10 cellular contexts compared by ENCODE assay signal in genomic region chr1:33410091-33410701, GRCh38. TPM values are rescaled to one million over a fixed set of nuclear protein-coding genes. Genes with fewer than 3 reads are reported as not detected.
DNase-seq lines count a peak whose midpoint lies in the region; ATAC-seq and TF ChIP-seq lines count a peak whose summit lies in the region.
"Had no signal": no experiment of that assay in that cellular context is flagged by ENCODE, and none has a peak within 500 bp of the region (broad histone marks: within the 10 kb centered on the region; RNA-seq: fewer than 3 reads in every experiment).

No MANE protein-coding gene starts in this region.

- H2BK5ac ChIP-seq in neuronal stem cell (ENCODE audit: low read length): no peak overlapping the region

- no peak overlapping the region for H4K8ac ChIP-seq in neuronal stem cell (ENCODE audit: low read depth, low read length)

- no peak overlapping the region for H2BK15ac ChIP-seq in neuronal stem cell (ENCODE audit: low read length)

- no peaks in the 10 kb centered on the region for H3K27me3 ChIP-seq in neuronal stem cell (ENCODE audit: control insufficient read depth in 3 of 3, insufficient read depth in 3 of 3, low read depth in 1 of 3, low read length in 3 of 3)
- H3K27me3 ChIP-seq: adrenal gland had no signal

- no peaks in the 10 kb centered on the region for H3K4me1 Mint-ChIP-seq in MCF 10A (ENCODE audit: insufficient read depth, unreplicated experiment)

- no peak overlapping the region for H3K23ac ChIP-seq in neuronal stem cell (ENCODE audit: low read depth, low read length, poor library complexity)

- H3K14ac ChIP-seq in neuronal stem cell (ENCODE audit: low read length): no peak overlapping the region

- peak overlapping the region; percentile 34 for H3K27ac ChIP-seq in neuronal stem cell (replicated peaks; ENCODE audit: low read length)

- H2BK12ac ChIP-seq in neuronal stem cell (ENCODE audit: low read length): no peak overlapping the region

- H3K4me3 ChIP-seq in fibroblast of mammary gland (ENCODE audit: control insufficient read depth, low read depth, low read length): no peak overlapping the region
- peak overlapping the region in 1 of 2 donors; percentile 13 for H3K4me3 ChIP-seq in neuronal stem cell (ENCODE audit: low read length in 2 of 2)
- H3K4me3 ChIP-seq: adrenal gland had no signal

- H2AFZ ChIP-seq in neuronal stem cell (ENCODE audit: low read length): peak overlapping the region; percentile 37

- no peak overlapping the region for H3K18ac ChIP-seq in neuronal stem cell (ENCODE audit: low read length)

- no peak overlapping the region for H2AK5ac ChIP-seq in neuronal stem cell (ENCODE audit: low read depth, low read length)

- H2BK120ac ChIP-seq in neuronal stem cell (ENCODE audit: low read depth, low read length): no peak overlapping the region

- H3K79me1 ChIP-seq in neuronal stem cell (ENCODE audit: low read depth, low read length): no peaks in the 10 kb centered on the region

- no peaks in the 10 kb centered on the region for H3K27me3 Mint-ChIP-seq in MCF 10A (ENCODE audit: insufficient read depth, unreplicated experiment)

- H3K4me1 ChIP-seq in neuronal stem cell (ENCODE audit: control insufficient read depth in 2 of 2, insufficient read depth in 1 of 2, low read depth in 1 of 2, low read length in 2 of 2): peaks cover 0 to 12% of the 10 kb centered on the region in 2 donors

- H3K36me3 ChIP-seq in neuronal stem cell (replicated peaks in 1 of 2; ENCODE audit: control insufficient read depth in 2 of 2, insufficient read depth in 2 of 2, low read length in 2 of 2): no peaks in the 10 kb centered on the region
- H3K36me3 ChIP-seq: adrenal gland had no signal

- no TSS peak for BruUV-seq in MCF 10A (replicated peaks; lab: Mats Ljungman, UMichigan)

- peaks cover 9% of the 10 kb centered on the region for H3K9me3 Mint-ChIP-seq in MCF 10A (ENCODE audit: unreplicated experiment)

- H4K91ac ChIP-seq in neuronal stem cell (ENCODE audit: low read depth, low read length, poor library complexity): no peak overlapping the region

- peak; percentile 37 for DNase-seq in DMS153 treated with DMSO at 0.1 percent for 48 hours (lab: John Stamatoyannopoulos, UW; ENCODE audit: unreplicated experiment)
- DNase-seq in fibroblast of mammary gland (ENCODE audit: low read depth): peak; percentile 95
- peak; percentile 70 for DNase-seq in neuronal stem cell (ENCODE audit: low spot score)
- DNase-seq in MCF 10A (ENCODE audit: unreplicated experiment): no peak
- DNase-seq in HPDE6-E6E7 (ENCODE audit: extremely low spot score): no peak
- DNase-seq in T-helper 1 cell: no peak
- DNase-seq: activated CD4-positive, CD25-positive, alpha-beta regulatory T cell treated with anti-CD3 and anti-CD28 coated beads, Interleukin-2, amount 50 U/mL, for 72 hours; adrenal gland had no signal

- peaks cover 3 to 15% of the 10 kb centered on the region in 2 donors for H3K9me3 ChIP-seq in neuronal stem cell (replicated peaks in 1 of 2; ENCODE audit: control insufficient read depth in 2 of 2, insufficient read depth in 1 of 2, low read depth in 1 of 2, low read length in 2 of 2)

- TF ChIP-seq CTCF in fibroblast of mammary gland (conservative IDR thresholded peaks at IDR 0.05; ENCODE audit: control insufficient read depth, insufficient read depth, low read depth, low read length) (no peak), MCF 10A (IDR thresholded peaks at IDR 0.05; ENCODE audit: unreplicated experiment) (no peak)

- no peak overlapping the region for H3K9ac ChIP-seq in neuronal stem cell (ENCODE audit: low read depth, low read length, poor library complexity)

- no peak overlapping the region for H3K4ac ChIP-seq in neuronal stem cell (ENCODE audit: low read length)

- H3K4me2 ChIP-seq in neuronal stem cell (ENCODE audit: insufficient read depth, low read length, poor library complexity, severe bottlenecking): no peak overlapping the region

- no peak overlapping the region for H3K27ac Mint-ChIP-seq in MCF 10A (ENCODE audit: low read depth, unreplicated experiment)

- intact Hi-C loops in MCF 10A (cut with micrococcal nuclease): no loop called here

- ATAC-seq in GM21825 (IDR thresholded peaks at IDR 0.05; ENCODE audit: unreplicated experiment): no peak

- CTCF ChIA-PET in MCF 10A (lab: Yijun Ruan, JAX): interaction anchor here (0.7 kb wide), 1 partner anchor 50 kb away, joined by 3 read pairs; no protein-coding TSS in a partner anchor

- WGBS in neuronal stem cell (ENCODE audit: extremely low coverage in 2 of 2, insufficient read length in 2 of 2, insufficient replicate concordance in 1 of 2), 2 donors: no CpG with 5 or more reads among the region's 5 CpGs

- peaks cover 6% of the 10 kb centered on the region for H3K36me3 Mint-ChIP-seq in MCF 10A (ENCODE audit: insufficient read depth, unreplicated experiment)

- H3K4me3 Mint-ChIP-seq in MCF 10A (ENCODE audit: unreplicated experiment): no peak overlapping the region

- POLR2A ChIA-PET in MCF 10A (lab: Yijun Ruan, JAX): interaction anchor here (0.7 kb wide), 1 partner anchor 296 kb away, joined by 3 read pairs; no protein-coding TSS in a partner anchor

TF ChIP-seq in PFSK-1, 5 proteins besides CTCF, POLR2A, EP300 and RAD21:
- TF ChIP-seq POLR2AphosphoS5 (IDR thresholded peaks at IDR 0.05; ENCODE audit: low read depth, low read length): peak; percentile 79
- peak; percentile 86; the same call in 1 of the 2 replicates for TF ChIP-seq SIN3A (IDR thresholded peaks at IDR 0.05; ENCODE audit: borderline replicate concordance, insufficient read depth, low read length)
- TF ChIP-seq TAF1 (IDR thresholded peaks at IDR 0.05; ENCODE audit: borderline replicate concordance, insufficient read depth, low read length): no peak
- TF ChIP-seq FOXP2 (optimal IDR thresholded peaks at IDR 0.05; ENCODE audit: borderline replicate concordance, extremely low read depth, extremely low read length, insufficient read depth): no peak
- TF ChIP-seq REST (IDR thresholded peaks at IDR 0.05; ENCODE audit: insufficient read depth in 1 of 2, low read depth in 2 of 2, low read length in 2 of 2): peak in 1 of 2 experiments; percentile 30; a peak in 1 of 4 replicates

RNA-seq across cellular contexts. Expression of gene PHC2, which starts 20.7 kb away (rescaled TPM):
- polyA plus RNA-seq in PFSK-1 (2012; ENCODE audit: insufficient read length, low read depth): 80.6 TPM
- 128 TPM for polyA plus RNA-seq in neuronal stem cell (2013, experiment 1 of 2)
- 124 TPM for polyA plus RNA-seq in neuronal stem cell (2013, experiment 2 of 2)
- 117 and 137 TPM in 2 replicates for total RNA-seq in MCF 10A (2022)

Comparison
In these comparisons a context has a peak if more than half of its experiments do, and no peak if none do; other contexts are left out.
1. DNase-seq: peak in DMS153 treated with DMSO at 0.1 percent for 48 hours (single experiment), fibroblast of mammary gland (single experiment) and neuronal stem cell (single experiment); none in MCF 10A (single experiment), HPDE6-E6E7 (single experiment) and T-helper 1 cell (0 of 5).